ENCODE assay signal across 25 cellular contexts in genomic region chr3:135304378-135304777, GRCh38.
"Had no signal": no experiment of that assay in that cellular context is flagged by ENCODE, and none has a peak within 500 bp of the region (broad histone marks: within the 10 kb centered on the region; RNA-seq: fewer than 3 reads in every experiment).

No MANE protein-coding gene starts in this region.

- H3K36me3 ChIP-seq: gastrocnemius medialis, left lung, neutrophil, prostate gland, right atrium auricular region, sigmoid colon, spleen, suprapubic skin, transverse colon, upper lobe of right lung, uterus had no signal

- H3K27ac ChIP-seq: dorsolateral prefrontal cortex, epithelial cell of prostate, gastrocnemius medialis, left lung, neutrophil, prostate gland, right atrium auricular region, sigmoid colon, skin epidermis, spleen, suprapubic skin, transverse colon, upper lobe of right lung, uterus had no signal

- H3K4me3 ChIP-seq: dorsolateral prefrontal cortex, gastrocnemius medialis, left lung, mucosa of descending colon, prostate gland, right atrium auricular region, sigmoid colon, skin epidermis, spleen, suprapubic skin, transverse colon, upper lobe of right lung, uterus had no signal

- H3K9me3 ChIP-seq: gastrocnemius medialis, mucosa of descending colon, neutrophil, prostate gland, right atrium auricular region, suprapubic skin, transverse colon, upper lobe of right lung, uterus had no signal

- H3K4me1 ChIP-seq: gastrocnemius medialis, left lung, prostate gland, right atrium auricular region, sigmoid colon, spleen, suprapubic skin, transverse colon, upper lobe of right lung, uterus had no signal

- H3K27me3 ChIP-seq: dorsolateral prefrontal cortex, gastrocnemius medialis, left lung, neutrophil, right atrium auricular region, sigmoid colon, spleen, suprapubic skin, transverse colon, upper lobe of right lung, uterus had no signal

- DNase-seq: dorsolateral prefrontal cortex; effector CD4-positive, alpha-beta T cell; foreskin fibroblast; gastrocnemius medialis; head of caudate nucleus; kidney; left lung; mesenchymal stem cell; mucosa of descending colon; naive B cell; sigmoid colon; spleen; stimulated activated CD4-positive, alpha-beta T cell treated with anti-CD3 and anti-CD28 coated beads, Interleukin-4, amount 100 ng/mL, for 4 hours; stimulated activated naive B cell treated with anti-CD40 and anti-IgM and Interleukin-4, amounts not matched to agents 10 μg/mL and 1 μg/mL and 100 μg/mL, for 72 hours; transverse colon; upper lobe of right lung; uterus had no signal

- ATAC-seq: esophagus mucosa; gastrocnemius medialis; left lung; mucosa of descending colon; natural killer cell treated with Interleukin-12 subunit alpha and Interleukin-12 subunit beta and Interleukin-15 and Interleukin-18, amount 100 ng/mL, for 72 hours; stimulated activated naive B cell treated with anti-CD40 and anti-IgM and Interleukin-4, amounts not matched to agents 10 μg/mL and 1 μg/mL and 100 μg/mL, for 72 hours; upper lobe of right lung had no signal
